In genomic region chr1:204878835-204879234, GRCh38 we compare ENCODE assay signal across 18 cellular contexts.
"Had no signal": no experiment of that assay in that cellular context is flagged by ENCODE, and none has a peak within 500 bp of the region (broad histone marks: within the 10 kb centered on the region; RNA-seq: fewer than 3 reads in every experiment).

No MANE protein-coding gene starts in this region.

- H3K9me3 ChIP-seq: lower lobe of right lung, spleen had no signal

- H3K36me3 ChIP-seq: lower lobe of right lung, spleen had no signal

- H3K4me3 ChIP-seq: lower lobe of right lung, spleen had no signal

- H3K4me1 ChIP-seq: spleen had no signal

- H3K27ac ChIP-seq: lower lobe of right lung, VCaP had no signal

- DNase-seq: activated CD4-positive, alpha-beta memory T cell treated with anti-CD3 and anti-CD28 coated beads, Interleukin-2, amount 10 ng/mL, durations not matched to agents 7 days and 5 days; activated CD4-positive, alpha-beta T cell treated with anti-CD3 and anti-CD28 coated beads, Interleukin-2, amount 10 ng/mL, durations not matched to agents 24 days and 14 days; activated effector memory CD4-positive, alpha-beta T cell treated with anti-CD3 and anti-CD28 coated beads, Interleukin-2, amount 50 U/mL, for 16 hours; activated naive CD4-positive, alpha-beta T cell treated with anti-CD3 and anti-CD28 coated beads, Interleukin-2, amount 10 ng/mL, durations not matched to agents 7 days and 5 days; activated T-cell treated with anti-CD3 and anti-CD28 coated beads for 4 hours; amygdala; effector CD8-positive, alpha-beta T cell; erythroblast; foreskin melanocyte; left colon; lower lobe of right lung; naive B cell; occipital lobe; spleen; stimulated activated CD4-positive, alpha-beta T cell treated with anti-CD3 and anti-CD28 coated beads, Interleukin-4, amount 100 ng/mL, for 1 hour; stimulated activated naive CD4-positive, alpha-beta T cell treated with Interleukin-2 at 50 U/mL for 16 hours; T-cell had no signal
